ENCODE assay signal across 1 cellular context in the genomic region with DNA sequence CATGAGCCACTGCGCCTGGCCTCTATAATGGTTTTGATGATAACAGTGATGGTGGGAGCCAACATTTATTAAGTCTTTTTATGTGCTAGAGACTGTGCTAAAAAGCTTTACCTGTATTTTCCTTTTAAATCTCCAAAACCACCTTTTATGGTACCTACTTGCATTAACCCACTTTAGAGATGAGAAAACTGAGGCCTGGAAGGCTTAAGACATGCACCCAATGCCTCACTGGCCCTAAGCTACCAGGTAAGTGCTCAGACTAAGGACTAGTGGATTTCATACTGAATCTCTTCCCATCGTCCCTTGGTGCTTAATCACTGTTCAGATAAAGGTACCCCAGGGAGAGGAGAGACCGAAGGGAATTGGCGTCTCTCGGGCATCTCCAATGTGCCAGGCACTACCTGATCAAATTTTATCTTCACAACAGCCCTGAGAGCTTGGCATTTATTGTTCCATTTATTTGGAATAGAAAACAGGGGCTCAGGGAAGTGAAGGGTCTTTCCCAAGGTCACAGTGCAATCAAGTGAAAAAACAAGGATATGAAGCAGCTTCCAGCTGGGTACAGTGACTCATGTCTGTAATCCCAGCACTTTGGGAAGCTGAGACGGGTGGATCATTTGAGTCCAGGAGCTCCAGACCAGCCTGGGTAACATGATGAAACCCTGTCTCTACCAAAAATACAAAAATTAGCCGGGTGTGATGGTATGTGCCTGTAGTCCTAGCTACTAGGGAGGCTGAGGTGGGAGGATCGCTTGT.
TF ChIP-seq lines count a peak whose summit lies in the region.

No MANE protein-coding gene starts in this region.

TF ChIP-seq in HepG2, 621 proteins besides CTCF, POLR2A, EP300 and RAD21:
- 0 out of 2 replicates have a peak, but pooled peaks have one; percentile 53 for TF ChIP-seq ZNF629 (CRISPR knock-in tag; conservative IDR thresholded peaks at IDR 0.05)
- TF ChIP-seq TARDBP (CRISPR knock-in tag; IDR thresholded peaks at IDR 0.05): no peak
- TF ChIP-seq HHEX (CRISPR knock-in tag; IDR thresholded peaks at IDR 0.05): no peak
